In the genomic region with DNA sequence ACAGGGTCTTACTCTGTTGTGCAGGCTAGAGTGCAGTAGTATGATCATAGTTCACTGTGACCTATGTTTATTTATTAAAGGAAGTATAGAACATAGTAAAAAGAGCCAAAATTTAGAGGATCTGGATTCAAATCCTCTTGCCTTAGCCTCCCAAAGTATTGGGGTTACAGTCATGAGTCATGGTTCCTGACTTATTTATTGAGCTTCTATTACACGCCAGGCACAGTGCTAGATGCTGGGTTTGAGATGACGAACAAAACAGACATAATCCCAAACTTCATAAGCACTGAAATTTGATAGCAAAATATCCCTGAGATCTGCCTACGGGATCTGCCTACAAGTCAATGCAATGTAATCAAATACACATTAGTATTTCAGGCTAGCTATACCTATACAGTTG, we compare ENCODE assay signal across 20 cellular contexts.
"Had no signal": no experiment of that assay in that cellular context is flagged by ENCODE, and none has a peak within 500 bp of the region (broad histone marks: within the 10 kb centered on the region; RNA-seq: fewer than 3 reads in every experiment).

No MANE protein-coding gene starts in this region.

- DNase-seq: effector CD4-positive, alpha-beta T cell; heart left ventricle; hippocampal formation; left colon; left ventricle myocardium superior; mesendoderm; naive B cell; occipital lobe; pancreas; right lobe of liver; stimulated activated CD4-positive, alpha-beta T cell treated with anti-CD3 and anti-CD28 coated beads, Interleukin-4, amount 100 ng/mL, for 1 hour; stimulated activated CD8-positive, alpha-beta memory T cell treated with anti-CD3 and anti-CD28 coated beads, Interleukin-4, amount 100 ng/mL, for 48 hours; stimulated activated naive CD8-positive, alpha-beta T cell treated with anti-CD3 and anti-CD28 coated beads, Interleukin-15, Interleukin-2, amounts not matched to agents 100 U/mL and 50 U/mL, for 24 hours; tibial artery; upper lobe of right lung had no signal

- H3K4me1 ChIP-seq: prostate gland had no signal

- ATAC-seq: esophagus mucosa; heart left ventricle; left colon; left ventricle myocardium superior; pancreas; right lobe of liver; stimulated activated effector memory CD8-positive, alpha-beta T cell treated with anti-CD3 and anti-CD28 coated beads, Interleukin-12 subunit alpha, Interleukin-12 subunit beta, amount 100 ng/mL, for 72 hours; stimulated activated naive CD8-positive, alpha-beta T cell treated with anti-CD3 and anti-CD28 coated beads, Interleukin-15, Interleukin-2, amounts not matched to agents 100 U/mL and 50 U/mL, for 24 hours; upper lobe of right lung had no signal

- H3K27ac ChIP-seq: heart left ventricle, pancreas, prostate gland, right lobe of liver, tibial artery, upper lobe of right lung had no signal

- H3K27me3 ChIP-seq: heart left ventricle, pancreas, right lobe of liver, tibial artery, upper lobe of right lung had no signal

- H3K4me3 ChIP-seq: heart left ventricle, lung, pancreas, prostate gland, right lobe of liver, tibial artery, upper lobe of right lung had no signal

- H3K9me3 ChIP-seq: heart left ventricle, pancreas, prostate gland, right lobe of liver, tibial artery, upper lobe of right lung had no signal

- H3K36me3 ChIP-seq: heart left ventricle, pancreas, prostate gland, right lobe of liver, tibial artery, upper lobe of right lung had no signal

- H3K27me3 Mint-ChIP-seq: dendritic cell treated with granulocyte-macrophage colony-stimulating factor and Interleukin-4, amounts not matched to agents 40 ng/mL and 50 ng/mL, for 4 days; naive B cell had no signal

- H3K36me3 Mint-ChIP-seq: naive B cell had no signal

- H3K4me3 Mint-ChIP-seq: dendritic cell treated with granulocyte-macrophage colony-stimulating factor and Interleukin-4, amounts not matched to agents 40 ng/mL and 50 ng/mL, for 4 days had no signal

- H3K9me3 Mint-ChIP-seq: dendritic cell treated with granulocyte-macrophage colony-stimulating factor and Interleukin-4, amounts not matched to agents 40 ng/mL and 50 ng/mL, for 4 days; naive B cell; stimulated activated effector memory CD8-positive, alpha-beta T cell treated with anti-CD3 and anti-CD28 coated beads, Interleukin-12 subunit alpha, Interleukin-12 subunit beta, amount 100 ng/mL, for 72 hours had no signal

- H3K27ac Mint-ChIP-seq: dendritic cell treated with granulocyte-macrophage colony-stimulating factor and Interleukin-4, amounts not matched to agents 40 ng/mL and 50 ng/mL, for 4 days; naive B cell; stimulated activated effector memory CD8-positive, alpha-beta T cell treated with anti-CD3 and anti-CD28 coated beads, Interleukin-12 subunit alpha, Interleukin-12 subunit beta, amount 100 ng/mL, for 72 hours had no signal
